ENCODE assay signal across 13 cellular contexts in genomic region chr10:17006631-17007161, GRCh38.
DNase-seq lines count a peak whose midpoint lies in the region; ATAC-seq, FAIRE-seq and TF ChIP-seq lines count a peak whose summit lies in the region.
"Had no signal": no experiment of that assay in that cellular context is flagged by ENCODE, and none has a peak within 500 bp of the region (broad histone marks: within the 10 kb centered on the region; RNA-seq: fewer than 3 reads in every experiment).

No MANE protein-coding gene starts in this region.

- TF ChIP-seq POLR2A in H54 (IDR thresholded peaks at IDR 0.05; ENCODE audit: low read depth, low read length): no peak

- H3K36me3 Mint-ChIP-seq in activated naive CD8-positive, alpha-beta T cell treated with anti-CD3 and anti-CD28 coated beads for 36 hours: peaks cover 26% of the 10 kb centered on the region

- FAIRE-seq in H54 (lab: Jason Lieb, UNC): no peak

- DNase-seq in EH (ENCODE audit: low read depth): peak; percentile 42
- DNase-seq in activated naive CD8-positive, alpha-beta T cell treated with anti-CD3 and anti-CD28 coated beads for 36 hours: no peak
- DNase-seq in glomerular visceral epithelial cell (ENCODE audit: extremely low spot score): peak; percentile 57
- DNase-seq in retina: peak; percentile 70
- no peak for DNase-seq in DMS114 treated with DMSO at 0.1 percent for 48 hours (lab: John Stamatoyannopoulos, UW; ENCODE audit: unreplicated experiment)
- no peak for DNase-seq in H54 (ENCODE audit: insufficient read length, low spot score)
- DNase-seq in NCI-H2029 (lab: John Stamatoyannopoulos, UW): no peak
- DNase-seq: activated T-cell treated with anti-CD3 and anti-CD28 coated beads, Interleukin-2, amount 50 U/mL, for 24 hours; BE2C; NCI-H1417; stimulated activated CD4-positive, alpha-beta T cell treated with anti-CD3 and anti-CD28 coated beads, Interleukin-4, amount 100 ng/mL, for 24 hours; WERI-Rb-1 had no signal

- H3K27me3 Mint-ChIP-seq in activated naive CD8-positive, alpha-beta T cell treated with anti-CD3 and anti-CD28 coated beads for 36 hours: no peaks in the 10 kb centered on the region

- no peak overlapping the region for H3K4me3 Mint-ChIP-seq in activated naive CD8-positive, alpha-beta T cell treated with anti-CD3 and anti-CD28 coated beads for 36 hours
- H3K4me3 Mint-ChIP-seq: activated T-cell treated with anti-CD3 and anti-CD28 coated beads, Interleukin-2, amount 50 U/mL, for 24 hours had no signal

- no peak for ATAC-seq in GM21529 (IDR thresholded peaks at IDR 0.05; ENCODE audit: unreplicated experiment)

- peak overlapping the region; percentile 70 for H3K27ac Mint-ChIP-seq in activated naive CD8-positive, alpha-beta T cell treated with anti-CD3 and anti-CD28 coated beads for 36 hours
- H3K27ac Mint-ChIP-seq: activated T-cell treated with anti-CD3 and anti-CD28 coated beads, Interleukin-2, amount 50 U/mL, for 24 hours had no signal

- H3K9me3 Mint-ChIP-seq in activated naive CD8-positive, alpha-beta T cell treated with anti-CD3 and anti-CD28 coated beads for 36 hours: peaks cover 13% of the 10 kb centered on the region

- H3K4me1 Mint-ChIP-seq in activated naive CD8-positive, alpha-beta T cell treated with anti-CD3 and anti-CD28 coated beads for 36 hours: peaks cover 69% of the 10 kb centered on the region

Comparison
In these comparisons a context has a peak if more than half of its experiments do, and no peak if none do; other contexts are left out.
1. DNase-seq: peak in EH (single experiment), glomerular visceral epithelial cell (single experiment) and retina (single experiment); none in activated naive CD8-positive, alpha-beta T cell treated with anti-CD3 and anti-CD28 coated beads for 36 hours (single experiment), DMS114 treated with DMSO at 0.1 percent for 48 hours (single experiment), H54 (single experiment) and NCI-H2029 (single experiment).